24 cellular contexts compared by ENCODE assay signal in the genomic region with DNA sequence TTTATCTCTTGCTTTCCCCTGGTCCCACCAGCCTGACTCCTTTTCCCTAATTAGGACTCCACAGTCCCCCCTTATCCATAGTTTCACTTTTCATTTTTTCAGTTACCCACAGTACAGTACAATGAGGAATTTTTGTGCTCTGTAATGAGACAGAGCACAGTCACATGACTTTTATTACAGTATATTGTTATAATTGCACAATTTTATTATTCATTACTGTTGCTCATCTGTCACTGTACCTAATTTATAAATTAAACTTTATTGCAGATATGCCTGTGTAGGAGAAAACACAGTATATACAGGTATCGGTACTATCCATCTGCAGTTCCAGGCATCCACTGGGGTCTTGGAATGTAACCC.
A peak's percentile ranks its signal among the peaks of the same experiment; 100 is the strongest.
DNase-seq lines count a peak whose midpoint lies in the region; ATAC-seq and TF ChIP-seq lines count a peak whose summit lies in the region.
"Had no signal": no experiment of that assay in that cellular context is flagged by ENCODE, and none has a peak within 500 bp of the region (broad histone marks: within the 10 kb centered on the region; RNA-seq: fewer than 3 reads in every experiment).

No MANE protein-coding gene starts in this region.

- CTCF ChIA-PET in PC-9 (lab: Charles Lee) = no interaction called here

- no peaks in the 10 kb centered on the region; the same call in 1 of the 2 replicates for H3K79me2 ChIP-seq in PC-9 (ENCODE audit: low read depth)

- no TSS peak for BruUV-seq in PC-9 (replicated peaks; lab: Mats Ljungman, UMichigan)

- WGBS in sigmoid colon, 2 donors = 73 to 92% methylated on average over 1 of the region's 1 CpG

- peak overlapping the region; percentile 59 for H3K27ac ChIP-seq in 22Rv1
- H3K27ac ChIP-seq in PC-9 = peak overlapping the region; percentile 73; the same call in 1 of the 2 replicates
- peak overlapping the region; percentile 71 to 84 (median 79) for H3K27ac ChIP-seq in sigmoid colon
- H3K27ac ChIP-seq: C4-2B, cardiac muscle cell, HL-60, pancreas, right lobe of liver had no signal

- H3K4me1 ChIP-seq in PC-9 (replicated peaks; ENCODE audit: insufficient read depth) (peaks cover 53% of the 10 kb centered on the region), sigmoid colon (peaks cover 0 to 84% (median 78%) of the 10 kb centered on the region in 4 donors)

- no peaks in the 10 kb centered on the region for H3K9me3 ChIP-seq in PC-9 (ENCODE audit: insufficient read depth, low read depth)
- H3K9me3 ChIP-seq in sigmoid colon = no peaks in the 10 kb centered on the region
- H3K9me3 ChIP-seq: A549, pancreas, right lobe of liver had no signal

- TF ChIP-seq EP300 in sigmoid colon (IDR thresholded peaks at IDR 0.05) = no peak

- ATAC-seq in HG02884 (IDR thresholded peaks at IDR 0.05; ENCODE audit: unreplicated experiment) (no peak), GM21526 (IDR thresholded peaks at IDR 0.05; ENCODE audit: low FRiP score, unreplicated experiment) (no peak)
- ATAC-seq: A549; pancreas; right lobe of liver; stimulated activated memory B cell treated with anti-CD40 and anti-IgM and Interleukin-4, amounts not matched to agents 10 μg/mL and 1 μg/mL and 100 μg/mL, for 72 hours had no signal

- peaks cover 36% of the 10 kb centered on the region for H3F3A ChIP-seq in PC-9 (ENCODE audit: insufficient read depth, low read depth)

- H3K9me2 ChIP-seq in PC-9 (ENCODE audit: insufficient read depth) = no peaks in the 10 kb centered on the region

- H4K20me1 ChIP-seq in PC-9 (ENCODE audit: insufficient read depth) = no peaks in the 10 kb centered on the region

- POLR2A ChIA-PET in PC-9 (lab: Charles Lee; ENCODE audit: unreplicated experiment) = no interaction called here

- H3K4me3 ChIP-seq in PC-9 = no peak overlapping the region
- H3K4me3 ChIP-seq in fibroblast of mammary gland (ENCODE audit: control insufficient read depth, low read depth, low read length) = no peak overlapping the region
- no peak overlapping the region for H3K4me3 ChIP-seq in sigmoid colon
- H3K4me3 ChIP-seq: A549, cardiac muscle cell, lung, pancreas, right lobe of liver had no signal

- intact Hi-C loops in PC-9 (cut with micrococcal nuclease; ENCODE audit: unreplicated experiment) = loop anchor here (1.0 to 10.0 kb wide), 5 partner anchors 70 to 337 kb away; no protein-coding TSS in a partner anchor
- intact Hi-C loops in sigmoid colon (cut with DNase I) = no loop called here

- TF ChIP-seq CTCF in 22Rv1 (IDR thresholded peaks at IDR 0.05) = no peak
- TF ChIP-seq CTCF in PC-9 (conservative IDR thresholded peaks at IDR 0.05) = no peak
- no peak for TF ChIP-seq CTCF in fibroblast of mammary gland (conservative IDR thresholded peaks at IDR 0.05; ENCODE audit: control insufficient read depth, insufficient read depth, low read depth, low read length)
- no peak for TF ChIP-seq CTCF in sigmoid colon (IDR thresholded peaks at IDR 0.05)

- TF ChIP-seq POLR2A in sigmoid colon (IDR thresholded peaks at IDR 0.05) = no peak

- H3K4me2 ChIP-seq in PC-9 = peak overlapping the region; percentile 65; the same call in 1 of the 2 replicates
- H3K4me2 ChIP-seq: A549 had no signal

- H2AFZ ChIP-seq in PC-9 = no peak overlapping the region

- no peaks in the 10 kb centered on the region for H3K36me3 ChIP-seq in PC-9 (ENCODE audit: low read depth)
- H3K36me3 ChIP-seq in sigmoid colon = no peaks in the 10 kb centered on the region
- H3K36me3 ChIP-seq: cardiac muscle cell, pancreas, right lobe of liver had no signal

- no peaks in the 10 kb centered on the region for H3K27me3 ChIP-seq in PC-9 (ENCODE audit: insufficient read depth, low read depth)
- H3K27me3 ChIP-seq in sigmoid colon = no peaks in the 10 kb centered on the region
- H3K27me3 ChIP-seq: cardiac muscle cell, pancreas, right lobe of liver had no signal

- DNase-seq in PC-9 = no peak
- peak; percentile 16 for DNase-seq in fibroblast of mammary gland (ENCODE audit: low read depth)
- no peak for DNase-seq in sigmoid colon
- DNase-seq in C1 segment of cervical spinal cord (lab: John Stamatoyannopoulos, UW) = no peak
- DNase-seq in NCI-H2171 (lab: John Stamatoyannopoulos, UW) = no peak
- DNase-seq: activated CD4-positive, alpha-beta T cell treated with anti-CD3 and anti-CD28 coated beads, Interleukin-2, amount 10 ng/mL, durations not matched to agents 7 days and 5 days; activated CD8-positive, alpha-beta memory T cell treated with anti-CD3 and anti-CD28 coated beads, Interleukin-2, amount 50 U/mL, for 4 hours; activated effector memory CD4-positive, alpha-beta T cell treated with Interleukin-2 at 50 U/mL for 16 hours; DMS 273 treated with DMSO at 0.1 percent for 48 hours; GF-D8; naive B cell; NCI-H146; NCI-H526 treated with DMSO at 0.1 percent for 48 hours; pancreas; right lobe of liver had no signal
